ENCODE assay signal across 20 cellular contexts in the genomic region with DNA sequence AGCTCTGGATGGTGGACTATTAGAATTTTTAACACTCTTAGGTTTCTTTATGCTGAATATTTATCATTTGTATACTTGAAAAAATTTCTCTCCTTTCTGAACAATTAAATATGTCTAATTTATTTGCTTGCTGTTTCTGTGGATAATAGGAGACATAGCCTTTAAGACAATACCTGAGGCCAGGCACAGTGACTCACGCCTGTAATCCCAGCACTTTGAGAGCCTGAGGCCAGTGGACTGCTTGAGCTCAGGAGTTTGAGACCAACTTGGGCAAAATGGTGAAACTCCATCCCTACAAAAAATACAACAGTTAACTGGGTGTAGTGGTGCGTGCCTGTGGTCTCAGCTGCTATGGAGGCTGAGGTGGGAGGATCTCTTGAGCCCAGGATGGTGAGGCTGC. TPM values are rescaled to one million over a fixed set of nuclear protein-coding genes. Genes with fewer than 3 reads are reported as not detected.
DNase-seq lines count a peak whose midpoint lies in the region; ATAC-seq and TF ChIP-seq lines count a peak whose summit lies in the region.
"Had no signal": no experiment of that assay in that cellular context is flagged by ENCODE, and none has a peak within 500 bp of the region (broad histone marks: within the 10 kb centered on the region; RNA-seq: fewer than 3 reads in every experiment).

No MANE protein-coding gene starts in this region.

- H3K27ac ChIP-seq in esophagus squamous epithelium = peak overlapping the region; percentile 15 to 83 (median 76)
- H3K27ac ChIP-seq: A549, GM23248, HL-60, PC-9 had no signal

- CTCF ChIA-PET in T-cell (lab: Charles Lee) = no interaction called here

- no peaks in the 10 kb centered on the region for H3K27me3 ChIP-seq in esophagus squamous epithelium

- intact Hi-C loops in esophagus squamous epithelium (cut with DNase I) = no loop called here

- TF ChIP-seq POLR2A in esophagus squamous epithelium (IDR thresholded peaks at IDR 0.05) = no peak

- peaks cover 0 to 4% of the 10 kb centered on the region in 2 donors for H3K36me3 Mint-ChIP-seq in activated naive CD4-positive, alpha-beta T cell treated with anti-CD3 and anti-CD28 coated beads, Interleukin-2, amount 50 U/mL, for 72 hours
- H3K36me3 Mint-ChIP-seq in T-cell = peaks cover 4% of the 10 kb centered on the region
- no peaks in the 10 kb centered on the region for H3K36me3 Mint-ChIP-seq in stimulated activated memory B cell treated with anti-CD40 and anti-IgM and Interleukin-4, amounts not matched to agents 10 μg/mL and 1 μg/mL and 100 μg/mL, for 72 hours

- H3K4me3 Mint-ChIP-seq in T-cell = no peak overlapping the region
- H3K4me3 Mint-ChIP-seq in stimulated activated memory B cell treated with anti-CD40 and anti-IgM and Interleukin-4, amounts not matched to agents 10 μg/mL and 1 μg/mL and 100 μg/mL, for 72 hours = no peak overlapping the region

- ATAC-seq in activated naive CD4-positive, alpha-beta T cell treated with anti-CD3 and anti-CD28 coated beads, Interleukin-2, amount 50 U/mL, for 72 hours = no peak
- ATAC-seq in T-cell (replicated peaks in 1 of 4) = no peak
- no peak for ATAC-seq in stimulated activated memory B cell treated with anti-CD40 and anti-IgM and Interleukin-4, amounts not matched to agents 10 μg/mL and 1 μg/mL and 100 μg/mL, for 72 hours
- ATAC-seq: A549, HCT116, K562 had no signal

- H3K4me3 ChIP-seq in esophagus squamous epithelium = no peak overlapping the region
- H3K4me3 ChIP-seq: A549, GM23248, K562, PC-9 had no signal

- peaks cover 0 to 40% (median 26%) of the 10 kb centered on the region in 3 donors for H3K4me1 ChIP-seq in esophagus squamous epithelium

- H3K4me1 Mint-ChIP-seq in T-cell = peaks cover 57 to 68% (median 61%) of the 10 kb centered on the region in 3 donors
- peaks cover 33% of the 10 kb centered on the region for H3K4me1 Mint-ChIP-seq in stimulated activated memory B cell treated with anti-CD40 and anti-IgM and Interleukin-4, amounts not matched to agents 10 μg/mL and 1 μg/mL and 100 μg/mL, for 72 hours

- TF ChIP-seq CTCF in esophagus squamous epithelium (IDR thresholded peaks at IDR 0.05) = no peak

- WGBS in esophagus squamous epithelium, 2 donors = 64 to 75% methylated on average over 2 of the region's 2 CpGs

- POLR2A ChIA-PET in T-cell (lab: Charles Lee) = no interaction called here

- no peaks in the 10 kb centered on the region for H3K9me3 ChIP-seq in esophagus squamous epithelium
- H3K9me3 ChIP-seq: A549 had no signal

- DNase-seq in activated naive CD4-positive, alpha-beta T cell treated with anti-CD3 and anti-CD28 coated beads, Interleukin-2, amount 50 U/mL, for 72 hours (ENCODE audit: low spot score in 2 of 2) = no peak
- no peak for DNase-seq in activated naive CD4-positive, alpha-beta T cell treated with anti-CD3 and anti-CD28 coated beads, Interleukin-2, amount 50 U/mL, for 16 hours
- DNase-seq in T-cell (no peak), esophagus squamous epithelium (lab: John Stamatoyannopoulos, UW) (no peak), pons (ENCODE audit: low spot score) (no peak), NAMALWA (ENCODE audit: low spot score) (no peak)
- DNase-seq: C1 segment of cervical spinal cord, COR-L47, GF-D8, GM23248, NCI-H1048, NCI-H1436 treated with DMSO at 0.1 percent for 48 hours, NCI-H2029 treated with DMSO at 0.1 percent for 48 hours, NCI-H774, PC-9 had no signal

- H3K27me3 Mint-ChIP-seq in T-cell = no peaks in the 10 kb centered on the region
- H3K27me3 Mint-ChIP-seq in stimulated activated memory B cell treated with anti-CD40 and anti-IgM and Interleukin-4, amounts not matched to agents 10 μg/mL and 1 μg/mL and 100 μg/mL, for 72 hours = no peaks in the 10 kb centered on the region

- peak overlapping the region; percentile 44 to 90 for H3K27ac Mint-ChIP-seq in activated naive CD4-positive, alpha-beta T cell treated with anti-CD3 and anti-CD28 coated beads, Interleukin-2, amount 50 U/mL, for 72 hours
- H3K27ac Mint-ChIP-seq in T-cell = peak overlapping the region; percentile 82 to 89
- peak overlapping the region; percentile 58 for H3K27ac Mint-ChIP-seq in stimulated activated memory B cell treated with anti-CD40 and anti-IgM and Interleukin-4, amounts not matched to agents 10 μg/mL and 1 μg/mL and 100 μg/mL, for 72 hours

- no peaks in the 10 kb centered on the region for H3K9me3 Mint-ChIP-seq in activated naive CD4-positive, alpha-beta T cell treated with anti-CD3 and anti-CD28 coated beads, Interleukin-2, amount 50 U/mL, for 72 hours
- peaks cover 0 to 3% (median 0%) of the 10 kb centered on the region in 3 donors for H3K9me3 Mint-ChIP-seq in T-cell
- H3K9me3 Mint-ChIP-seq in stimulated activated memory B cell treated with anti-CD40 and anti-IgM and Interleukin-4, amounts not matched to agents 10 μg/mL and 1 μg/mL and 100 μg/mL, for 72 hours = no peaks in the 10 kb centered on the region

- no peaks in the 10 kb centered on the region for H3K36me3 ChIP-seq in esophagus squamous epithelium

RNA-seq across cellular contexts. Expression of a gene that starts 54.7 kb away (rescaled TPM):
- 10 to 100 TPM; 17.7 to 23.3 TPM for total RNA-seq in activated naive CD4-positive, alpha-beta T cell treated with anti-CD3 and anti-CD28 coated beads, Interleukin-2, amount 50 U/mL, for 72 hours
- total RNA-seq in T-cell = 10 to 100 TPM; 23.6 to 44.0 (median 28.4) TPM
- total RNA-seq in esophagus squamous epithelium = 10 to 100 TPM in 2 of 4 donors, 1 to 10 TPM in 2; 6.7 to 15.6 (median 9.4) TPM
